ENCODE assay signal across 1 cellular context in genomic region chr1:20472860-20473711, GRCh38.
TF ChIP-seq lines count a peak whose summit lies in the region.

No MANE protein-coding gene starts in this region.

TF ChIP-seq in K562, 482 proteins besides CTCF, POLR2A, EP300 and RAD21 (continues in another document):
- TF ChIP-seq, protein P1, sequence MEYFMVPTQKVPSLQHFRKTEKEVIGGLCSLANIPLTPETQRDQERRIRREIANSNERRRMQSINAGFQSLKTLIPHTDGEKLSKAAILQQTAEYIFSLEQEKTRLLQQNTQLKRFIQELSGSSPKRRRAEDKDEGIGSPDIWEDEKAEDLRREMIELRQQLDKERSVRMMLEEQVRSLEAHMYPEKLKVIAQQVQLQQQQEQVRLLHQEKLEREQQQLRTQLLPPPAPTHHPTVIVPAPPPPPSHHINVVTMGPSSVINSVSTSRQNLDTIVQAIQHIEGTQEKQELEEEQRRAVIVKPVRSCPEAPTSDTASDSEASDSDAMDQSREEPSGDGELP (CRISPR knock-in tag; IDR thresholded peaks at IDR 0.05; ENCODE audit: borderline replicate concordance) = peak; percentile 76
- TF ChIP-seq, protein P2, sequence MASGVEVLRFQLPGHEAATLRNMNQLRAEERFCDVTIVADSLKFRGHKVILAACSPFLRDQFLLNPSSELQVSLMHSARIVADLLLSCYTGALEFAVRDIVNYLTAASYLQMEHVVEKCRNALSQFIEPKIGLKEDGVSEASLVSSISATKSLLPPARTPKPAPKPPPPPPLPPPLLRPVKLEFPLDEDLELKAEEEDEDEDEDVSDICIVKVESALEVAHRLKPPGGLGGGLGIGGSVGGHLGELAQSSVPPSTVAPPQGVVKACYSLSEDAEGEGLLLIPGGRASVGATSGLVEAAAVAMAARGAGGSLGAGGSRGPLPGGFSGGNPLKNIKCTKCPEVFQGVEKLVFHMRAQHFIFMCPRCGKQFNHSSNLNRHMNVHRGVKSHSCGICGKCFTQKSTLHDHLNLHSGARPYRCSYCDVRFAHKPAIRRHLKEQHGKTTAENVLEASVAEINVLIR (CRISPR knock-in tag; IDR thresholded peaks at IDR 0.05) = no peak
- TF ChIP-seq BCOR (IDR thresholded peaks at IDR 0.05) (peak; percentile 57), MGA (IDR thresholded peaks at IDR 0.05) (0 out of 2 replicates have a peak, but pooled peaks have one; percentile 16), IRF1 (CRISPR knock-in tag; IDR thresholded peaks at IDR 0.05; ENCODE audit: borderline replicate concordance) (no peak), GTF2E2 (tag; IDR thresholded peaks at IDR 0.05) (no peak), YY1 (IDR thresholded peaks at IDR 0.05; ENCODE audit: borderline replicate concordance in 1 of 3, control insufficient read depth in 1 of 3, extremely low read depth in 1 of 3, insufficient read depth in 3 of 3, insufficient read length in 1 of 3, insufficient replicate concordance in 2 of 3, low read depth in 1 of 3, low read length in 2 of 3) (peak in 1 of 3 experiments; percentile 27), MEIS2 (IDR thresholded peaks at IDR 0.05; ENCODE audit: partially characterized antibody) (peak; percentile 35), MYC (IDR thresholded peaks at IDR 0.05; ENCODE audit: low read depth, low read length) (peak; percentile 50; the same call in 1 of the 2 replicates), MYC (CRISPR knock-in tag; IDR thresholded peaks at IDR 0.05; ENCODE audit: borderline replicate concordance, low read depth) (no peak), NFIX (CRISPR knock-in tag; IDR thresholded peaks at IDR 0.05; ENCODE audit: low read depth) (no peak), KLF13 (tag; IDR thresholded peaks at IDR 0.05; ENCODE audit: borderline replicate concordance, low read depth) (peak; percentile 53; the same call in 1 of the 2 replicates), USF2 (CRISPR knock-in tag; IDR thresholded peaks at IDR 0.05) (peak; percentile 15; the same call in 1 of the 2 replicates), PHF20 (IDR thresholded peaks at IDR 0.05; ENCODE audit: partially characterized antibody) (no peak), ZBTB1 (CRISPR knock-in tag; IDR thresholded peaks at IDR 0.05; ENCODE audit: borderline replicate concordance, low read depth) (0 out of 2 replicates have a peak, but pooled peaks have one; percentile 38), SP1 (CRISPR knock-in tag; IDR thresholded peaks at IDR 0.05) (peak; percentile 36; the same call in 1 of the 2 replicates), LARP7 (IDR thresholded peaks at IDR 0.05) (no peak), MEF2A (IDR thresholded peaks at IDR 0.05; ENCODE audit: control insufficient read depth, low read depth, low read length) (no peak), FOS (IDR thresholded peaks at IDR 0.05; ENCODE audit: extremely low read depth, insufficient read length) (no peak), ZBTB2 (IDR thresholded peaks at IDR 0.05) (peak; percentile 76)
- TF ChIP-seq, protein P3, sequence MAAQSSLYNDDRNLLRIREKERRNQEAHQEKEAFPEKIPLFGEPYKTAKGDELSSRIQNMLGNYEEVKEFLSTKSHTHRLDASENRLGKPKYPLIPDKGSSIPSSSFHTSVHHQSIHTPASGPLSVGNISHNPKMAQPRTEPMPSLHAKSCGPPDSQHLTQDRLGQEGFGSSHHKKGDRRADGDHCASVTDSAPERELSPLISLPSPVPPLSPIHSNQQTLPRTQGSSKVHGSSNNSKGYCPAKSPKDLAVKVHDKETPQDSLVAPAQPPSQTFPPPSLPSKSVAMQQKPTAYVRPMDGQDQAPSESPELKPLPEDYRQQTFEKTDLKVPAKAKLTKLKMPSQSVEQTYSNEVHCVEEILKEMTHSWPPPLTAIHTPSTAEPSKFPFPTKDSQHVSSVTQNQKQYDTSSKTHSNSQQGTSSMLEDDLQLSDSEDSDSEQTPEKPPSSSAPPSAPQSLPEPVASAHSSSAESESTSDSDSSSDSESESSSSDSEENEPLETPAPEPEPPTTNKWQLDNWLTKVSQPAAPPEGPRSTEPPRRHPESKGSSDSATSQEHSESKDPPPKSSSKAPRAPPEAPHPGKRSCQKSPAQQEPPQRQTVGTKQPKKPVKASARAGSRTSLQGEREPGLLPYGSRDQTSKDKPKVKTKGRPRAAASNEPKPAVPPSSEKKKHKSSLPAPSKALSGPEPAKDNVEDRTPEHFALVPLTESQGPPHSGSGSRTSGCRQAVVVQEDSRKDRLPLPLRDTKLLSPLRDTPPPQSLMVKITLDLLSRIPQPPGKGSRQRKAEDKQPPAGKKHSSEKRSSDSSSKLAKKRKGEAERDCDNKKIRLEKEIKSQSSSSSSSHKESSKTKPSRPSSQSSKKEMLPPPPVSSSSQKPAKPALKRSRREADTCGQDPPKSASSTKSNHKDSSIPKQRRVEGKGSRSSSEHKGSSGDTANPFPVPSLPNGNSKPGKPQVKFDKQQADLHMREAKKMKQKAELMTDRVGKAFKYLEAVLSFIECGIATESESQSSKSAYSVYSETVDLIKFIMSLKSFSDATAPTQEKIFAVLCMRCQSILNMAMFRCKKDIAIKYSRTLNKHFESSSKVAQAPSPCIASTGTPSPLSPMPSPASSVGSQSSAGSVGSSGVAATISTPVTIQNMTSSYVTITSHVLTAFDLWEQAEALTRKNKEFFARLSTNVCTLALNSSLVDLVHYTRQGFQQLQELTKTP (IDR thresholded peaks at IDR 0.05; ENCODE audit: low read depth in 1 of 2, partially characterized antibody in 2 of 2) = peak in 1 of 2 experiments; percentile 62
- TF ChIP-seq, protein P4, sequence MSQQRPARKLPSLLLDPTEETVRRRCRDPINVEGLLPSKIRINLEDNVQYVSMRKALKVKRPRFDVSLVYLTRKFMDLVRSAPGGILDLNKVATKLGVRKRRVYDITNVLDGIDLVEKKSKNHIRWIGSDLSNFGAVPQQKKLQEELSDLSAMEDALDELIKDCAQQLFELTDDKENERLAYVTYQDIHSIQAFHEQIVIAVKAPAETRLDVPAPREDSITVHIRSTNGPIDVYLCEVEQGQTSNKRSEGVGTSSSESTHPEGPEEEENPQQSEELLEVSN (IDR thresholded peaks at IDR 0.05; ENCODE audit: borderline replicate concordance in 1 of 2, extremely low read depth in 1 of 2, insufficient read depth in 1 of 2, insufficient read length in 1 of 2, low read depth in 1 of 2, low read length in 1 of 2, poor library complexity in 1 of 2, severe bottlenecking in 1 of 2) = peak; percentile 21 to 41
- TF ChIP-seq, protein P5, sequence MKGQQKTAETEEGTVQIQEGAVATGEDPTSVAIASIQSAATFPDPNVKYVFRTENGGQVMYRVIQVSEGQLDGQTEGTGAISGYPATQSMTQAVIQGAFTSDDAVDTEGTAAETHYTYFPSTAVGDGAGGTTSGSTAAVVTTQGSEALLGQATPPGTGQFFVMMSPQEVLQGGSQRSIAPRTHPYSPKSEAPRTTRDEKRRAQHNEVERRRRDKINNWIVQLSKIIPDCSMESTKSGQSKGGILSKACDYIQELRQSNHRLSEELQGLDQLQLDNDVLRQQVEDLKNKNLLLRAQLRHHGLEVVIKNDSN (CRISPR knock-in tag; IDR thresholded peaks at IDR 0.05) = peak; percentile 32; the same call in 1 of the 2 replicates
- TF ChIP-seq, protein P6, sequence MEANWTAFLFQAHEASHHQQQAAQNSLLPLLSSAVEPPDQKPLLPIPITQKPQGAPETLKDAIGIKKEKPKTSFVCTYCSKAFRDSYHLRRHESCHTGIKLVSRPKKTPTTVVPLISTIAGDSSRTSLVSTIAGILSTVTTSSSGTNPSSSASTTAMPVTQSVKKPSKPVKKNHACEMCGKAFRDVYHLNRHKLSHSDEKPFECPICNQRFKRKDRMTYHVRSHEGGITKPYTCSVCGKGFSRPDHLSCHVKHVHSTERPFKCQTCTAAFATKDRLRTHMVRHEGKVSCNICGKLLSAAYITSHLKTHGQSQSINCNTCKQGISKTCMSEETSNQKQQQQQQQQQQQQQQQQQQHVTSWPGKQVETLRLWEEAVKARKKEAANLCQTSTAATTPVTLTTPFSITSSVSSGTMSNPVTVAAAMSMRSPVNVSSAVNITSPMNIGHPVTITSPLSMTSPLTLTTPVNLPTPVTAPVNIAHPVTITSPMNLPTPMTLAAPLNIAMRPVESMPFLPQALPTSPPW (CRISPR knock-in tag; IDR thresholded peaks at IDR 0.05) = peak; percentile 28; the same call in 1 of the 2 replicates
